Comparison of ENCODE assay signal across 13 cellular contexts in genomic region chr6:32855467-32856174, GRCh38. TPM values are rescaled to one million over a fixed set of nuclear protein-coding genes. Genes with fewer than 3 reads are reported as not detected.
DNase-seq lines count a peak whose midpoint lies in the region; ATAC-seq and TF ChIP-seq lines count a peak whose summit lies in the region.
"Had no signal": no experiment of that assay in that cellular context is flagged by ENCODE, and none has a peak within 500 bp of the region (broad histone marks: within the 10 kb centered on the region; RNA-seq: fewer than 3 reads in every experiment).

No MANE protein-coding gene starts in this region.

- POLR2A ChIA-PET in PC-9 (lab: Charles Lee; ENCODE audit: unreplicated experiment), result interaction anchor here (0.6 kb wide), 1 partner anchor 660 kb away, joined by 6 read pairs; no protein-coding TSS in a partner anchor

- H3K4me3 ChIP-seq in left ventricle myocardium inferior (peak overlapping the region; percentile 98), right atrium auricular region (no peak overlapping the region), muscle layer of duodenum (ENCODE audit: low read depth in 1 of 2, low read length in 2 of 2) (peak overlapping the region in 1 of 2 donors; percentile 89), coronary artery (no peak overlapping the region), PC-9 (no peak overlapping the region)
- H3K4me3 ChIP-seq: cardiac muscle cell, SJCRH30, smooth muscle cell had no signal

- H3K9me3 ChIP-seq in left ventricle myocardium inferior (replicated peaks) (no peaks in the 10 kb centered on the region), right atrium auricular region (no peaks in the 10 kb centered on the region), muscle layer of duodenum (ENCODE audit: control insufficient read depth in 1 of 2, low read length in 2 of 2) (no peaks in the 10 kb centered on the region), PC-9 (ENCODE audit: insufficient read depth, low read depth) (no peaks in the 10 kb centered on the region)
- H3K9me3 ChIP-seq: SJCRH30 had no signal

- peaks cover 39% of the 10 kb centered on the region for H3K36me3 ChIP-seq in left ventricle myocardium inferior
- H3K36me3 ChIP-seq in right atrium auricular region, result peaks cover 23% of the 10 kb centered on the region
- peaks cover 27 to 28% of the 10 kb centered on the region in 2 donors for H3K36me3 ChIP-seq in muscle layer of duodenum (ENCODE audit: control insufficient read depth in 1 of 2, insufficient read depth in 2 of 2, low read length in 2 of 2)
- H3K36me3 ChIP-seq in PC-9 (ENCODE audit: low read depth), result no peaks in the 10 kb centered on the region
- H3K36me3 ChIP-seq: cardiac muscle cell, SJCRH30 had no signal

- H3K9me3 Mint-ChIP-seq in activated naive CD4-positive, alpha-beta T cell treated with anti-CD3 and anti-CD28 coated beads, Interleukin-2, amount 50 U/mL, for 72 hours, result peaks cover 0 to under 1% of the 10 kb centered on the region in 2 donors

- 0 out of 2 replicates have a peak, but pooled peaks cover under 1% of the 10 kb centered on the region for H3F3A ChIP-seq in PC-9 (ENCODE audit: insufficient read depth, low read depth)

- no peak overlapping the region for H2AFZ ChIP-seq in PC-9

- H3K27ac ChIP-seq in left ventricle myocardium inferior (replicated peaks) (peak overlapping the region; percentile 99), right atrium auricular region (no peak overlapping the region), muscle layer of duodenum (ENCODE audit: low read length) (peak overlapping the region; percentile 96), coronary artery (peak overlapping the region in 1 of 2 donors; percentile 99), PC-9 (no peak overlapping the region)
- H3K27ac ChIP-seq: cardiac muscle cell, SJCRH30 had no signal

- no peaks in the 10 kb centered on the region for H3K9me2 ChIP-seq in PC-9 (ENCODE audit: insufficient read depth)

- H3K27ac Mint-ChIP-seq in activated naive CD4-positive, alpha-beta T cell treated with anti-CD3 and anti-CD28 coated beads, Interleukin-2, amount 50 U/mL, for 72 hours, result peak overlapping the region; percentile 94 to 99

- CTCF ChIA-PET in PC-9 (lab: Charles Lee), result interaction anchor here (0.6 to 1.5 kb wide), 5 partner anchors 11 to 468 kb away, joined by 3 to 13 read pairs (median 3); partner anchors contain the start of genes PSMB8 and TAP2

- intact Hi-C loops in left ventricle myocardium inferior (cut with micrococcal nuclease), result no loop called here
- intact Hi-C loops in PC-9 (cut with micrococcal nuclease; ENCODE audit: unreplicated experiment), result no loop called here

- H3K27me3 ChIP-seq in left ventricle myocardium inferior (ENCODE audit: low read depth), result no peaks in the 10 kb centered on the region
- no peaks in the 10 kb centered on the region for H3K27me3 ChIP-seq in right atrium auricular region
- no peaks in the 10 kb centered on the region for H3K27me3 ChIP-seq in muscle layer of duodenum (ENCODE audit: low read depth, low read length)
- H3K27me3 ChIP-seq in PC-9 (ENCODE audit: insufficient read depth, low read depth), result no peaks in the 10 kb centered on the region

- H3K79me2 ChIP-seq in PC-9 (ENCODE audit: low read depth), result no peaks in the 10 kb centered on the region

- H3K36me3 Mint-ChIP-seq in activated naive CD4-positive, alpha-beta T cell treated with anti-CD3 and anti-CD28 coated beads, Interleukin-2, amount 50 U/mL, for 72 hours, result peaks cover 68 to 88% of the 10 kb centered on the region in 2 donors

- TF ChIP-seq CTCF in left ventricle myocardium inferior (IDR thresholded peaks at IDR 0.05; ENCODE audit: borderline replicate concordance) (no peak), right atrium auricular region (IDR thresholded peaks at IDR 0.05) (no peak), coronary artery (IDR thresholded peaks at IDR 0.05) (no peak), PC-9 (conservative IDR thresholded peaks at IDR 0.05) (no peak)

- no peak for ATAC-seq in activated naive CD4-positive, alpha-beta T cell treated with anti-CD3 and anti-CD28 coated beads, Interleukin-2, amount 50 U/mL, for 72 hours

- no peak overlapping the region for H3K4me2 ChIP-seq in PC-9
- H3K4me2 ChIP-seq: smooth muscle cell had no signal

- no peaks in the 10 kb centered on the region for H4K20me1 ChIP-seq in PC-9 (ENCODE audit: insufficient read depth)

- BruUV-seq in PC-9 (replicated peaks; lab: Mats Ljungman, UMichigan), result no TSS peak

- no peak for DNase-seq in left ventricle myocardium inferior
- DNase-seq in right atrium auricular region (ENCODE audit: low spot score), result no peak
- DNase-seq in activated naive CD4-positive, alpha-beta T cell treated with anti-CD3 and anti-CD28 coated beads, Interleukin-2, amount 50 U/mL, for 72 hours (ENCODE audit: low spot score in 2 of 2), result no peak
- DNase-seq in iPS-NIHi7 (ENCODE audit: extremely low spot score), result no peak
- no peak for DNase-seq in GM19238 (ENCODE audit: insufficient read length, low spot score)
- DNase-seq in coronary artery (ENCODE audit: low spot score), result no peak
- DNase-seq in PC-9, result no peak
- DNase-seq: activated CD4-positive, alpha-beta T cell treated with anti-CD3 and anti-CD28 coated beads, Interleukin-2, amount 50 U/mL, for 48 hours; NCI-H2227 treated with DMSO at 0.1 percent for 48 hours; SJCRH30 had no signal

- H3K4me1 ChIP-seq in left ventricle myocardium inferior (peaks cover 48% of the 10 kb centered on the region), right atrium auricular region (peaks cover 0 to 32% of the 10 kb centered on the region in 2 donors), muscle layer of duodenum (ENCODE audit: control insufficient read depth in 1 of 2, insufficient read depth in 2 of 2, low read length in 2 of 2) (peaks cover 14 to 26% of the 10 kb centered on the region in 2 donors), PC-9 (replicated peaks; ENCODE audit: insufficient read depth) (peaks cover 10% of the 10 kb centered on the region)

RNA-seq across cellular contexts. Expression of gene PSMB9, which starts 1.6 kb away (rescaled TPM):
- total RNA-seq in left ventricle myocardium inferior (13.4 TPM), right atrium auricular region (10 to 100 TPM; 10.9 to 17.6 TPM), PC-9 (2021) (37.6 and 48.4 TPM in 2 replicates)
- 100 to 1,000 TPM; 202 to 262 TPM for total RNA-seq in activated naive CD4-positive, alpha-beta T cell treated with anti-CD3 and anti-CD28 coated beads, Interleukin-2, amount 50 U/mL, for 72 hours
- total RNA-seq: smooth muscle cell had no signal

RNA-seq across cellular contexts. Expression of gene TAP1, which starts 2.1 kb away (rescaled TPM):
- 15.5 TPM for total RNA-seq in left ventricle myocardium inferior
- total RNA-seq in right atrium auricular region, result 10 to 100 TPM; 11.9 to 26.5 TPM
- 100 to 1,000 TPM; 234 to 319 TPM for total RNA-seq in activated naive CD4-positive, alpha-beta T cell treated with anti-CD3 and anti-CD28 coated beads, Interleukin-2, amount 50 U/mL, for 72 hours
- total RNA-seq in PC-9 (2021), result 23.1 and 23.4 TPM in 2 replicates

RNA-seq across cellular contexts. Expression of gene PSMB8, which starts 11.8 kb away (rescaled TPM):
- total RNA-seq in left ventricle myocardium inferior, result 13.2 TPM
- total RNA-seq in right atrium auricular region, result 10 to 100 TPM; 15.4 to 29.2 TPM
- 100 to 1,000 TPM; 334 to 353 TPM for total RNA-seq in activated naive CD4-positive, alpha-beta T cell treated with anti-CD3 and anti-CD28 coated beads, Interleukin-2, amount 50 U/mL, for 72 hours
- total RNA-seq in PC-9 (2021), result 70.8 and 101 TPM in 2 replicates

RNA-seq across cellular contexts. Expression of gene TAP2, which starts 17.1 kb away (rescaled TPM):
- 22.4 TPM for total RNA-seq in left ventricle myocardium inferior
- total RNA-seq in right atrium auricular region, result 1 to 10 TPM; 3.4 to 6.3 TPM
- 100 to 1,000 TPM; 118 to 128 TPM for total RNA-seq in activated naive CD4-positive, alpha-beta T cell treated with anti-CD3 and anti-CD28 coated beads, Interleukin-2, amount 50 U/mL, for 72 hours
- 70.6 and 91.2 TPM in 2 replicates for total RNA-seq in PC-9 (2021)

RNA-seq across cellular contexts. Expression of gene HLA-DOB, which starts 38.8 kb away (rescaled TPM):
- total RNA-seq in left ventricle myocardium inferior (not detected), right atrium auricular region (not detected), PC-9 (2021) (3.4 and 4.3 TPM in 2 replicates)
- total RNA-seq in activated naive CD4-positive, alpha-beta T cell treated with anti-CD3 and anti-CD28 coated beads, Interleukin-2, amount 50 U/mL, for 72 hours, result 1 to 10 TPM; 3.8 to 4.0 TPM
- total RNA-seq: cardiac muscle cell had no signal

Comparison
In these comparisons a context has a peak if more than half of its experiments do, and no peak if none do; other contexts are left out.
1. H3K27ac ChIP-seq: peak in left ventricle myocardium inferior (single experiment) and muscle layer of duodenum (single experiment); none in right atrium auricular region (0 of 2) and PC-9 (single experiment).